Comparison of ENCODE assay signal across 10 cellular contexts in genomic region chr1:241591317-241591716, GRCh38. TPM values are rescaled to one million over a fixed set of nuclear protein-coding genes. Genes with fewer than 3 reads are reported as not detected.
A peak's percentile ranks its signal among the peaks of the same experiment; 100 is the strongest.
DNase-seq lines count a peak whose midpoint lies in the region; ATAC-seq lines count a peak whose summit lies in the region.
"Had no signal": no experiment of that assay in that cellular context is flagged by ENCODE, and none has a peak within 500 bp of the region (broad histone marks: within the 10 kb centered on the region; RNA-seq: fewer than 3 reads in every experiment).

No MANE protein-coding gene starts in this region.

- H4K91ac ChIP-seq in trophoblast cell (ENCODE audit: low read depth, low read length), result no peak overlapping the region

- H4K8ac ChIP-seq in trophoblast cell (ENCODE audit: low read depth, low read length), result no peak overlapping the region

- no peak overlapping the region for H2AK5ac ChIP-seq in trophoblast cell (ENCODE audit: low read length)

- no peak overlapping the region for H3K18ac ChIP-seq in trophoblast cell (ENCODE audit: low read length)

- no peak overlapping the region for H2AFZ ChIP-seq in trophoblast cell (ENCODE audit: insufficient read depth, low read length, poor library complexity)

- no peak overlapping the region for H3K14ac ChIP-seq in trophoblast cell (ENCODE audit: low read length)

- peaks cover 3 to 5% of the 10 kb centered on the region in 2 experiments for H3K4me1 ChIP-seq in trophoblast cell (ENCODE audit: control insufficient read depth in 1 of 2, insufficient read depth in 2 of 2, low read length in 2 of 2)

- H3K4ac ChIP-seq in trophoblast cell (ENCODE audit: low read depth, low read length), result no peak overlapping the region

- H2BK12ac ChIP-seq in trophoblast cell (ENCODE audit: low read length), result no peak overlapping the region

- H3K9me3 ChIP-seq in trophoblast cell (ENCODE audit: insufficient read depth, low read depth, low read length), result no peaks in the 10 kb centered on the region
- H3K9me3 ChIP-seq: esophagus squamous epithelium had no signal

- no peak overlapping the region for H2BK120ac ChIP-seq in trophoblast cell (ENCODE audit: insufficient read depth, low read length, poor library complexity)

- H4K12ac ChIP-seq in trophoblast cell (ENCODE audit: low read depth, low read length), result no peak overlapping the region

- H2BK5ac ChIP-seq in trophoblast cell (ENCODE audit: low read depth, low read length, poor library complexity), result peak overlapping the region; percentile 16

- DNase-seq in EH (ENCODE audit: low read depth), result peak; percentile 86
- peak; percentile 29 for DNase-seq in OCI-M1 (lab: John Stamatoyannopoulos, UW)
- DNase-seq in dedifferentiated amniotic fluid mesenchymal stem cell (ENCODE audit: extremely low spot score), result peak; percentile 72
- peak; percentile 98 to 99 for DNase-seq in trophoblast cell
- DNase-seq in iPS-NIHi11 (ENCODE audit: low spot score), result no peak
- no peak for DNase-seq in NCI-H1105 (lab: John Stamatoyannopoulos, UW)
- DNase-seq: brain microvascular endothelial cell, esophagus squamous epithelium, NCI-H1105 treated with DMSO at 0.1 percent for 48 hours had no signal

- peaks cover 7% of the 10 kb centered on the region for H3K79me1 ChIP-seq in trophoblast cell (ENCODE audit: low read length)

- H3K4me2 ChIP-seq in trophoblast cell (ENCODE audit: low read length), result peak overlapping the region; percentile 4

- no peak for ATAC-seq in HG03175 (IDR thresholded peaks at IDR 0.05; ENCODE audit: unreplicated experiment)

- no peaks in the 10 kb centered on the region for H3K79me2 ChIP-seq in trophoblast cell (ENCODE audit: control insufficient read depth, insufficient read depth, low read length, poor library complexity)

- H3K23ac ChIP-seq in trophoblast cell (ENCODE audit: low read length), result no peak overlapping the region

- no peak overlapping the region for H3K9ac ChIP-seq in trophoblast cell (ENCODE audit: low read length)

- no peaks in the 10 kb centered on the region for H3K27me3 ChIP-seq in trophoblast cell (ENCODE audit: insufficient read depth, low read length)
- H3K27me3 ChIP-seq: brain microvascular endothelial cell, esophagus squamous epithelium had no signal

- no peak overlapping the region for H3K4me3 ChIP-seq in trophoblast cell (ENCODE audit: low read depth, low read length)
- H3K4me3 ChIP-seq: esophagus squamous epithelium had no signal

- H3K36me3 ChIP-seq in trophoblast cell (ENCODE audit: control insufficient read depth in 1 of 2, insufficient read depth in 2 of 2, low read length in 2 of 2), result peaks cover 0 to 5% of the 10 kb centered on the region in 2 experiments
- H3K36me3 ChIP-seq: brain microvascular endothelial cell had no signal

- peak overlapping the region; percentile 81 for H3K27ac ChIP-seq in trophoblast cell (ENCODE audit: low read depth, low read length)
- H3K27ac ChIP-seq: brain microvascular endothelial cell, esophagus squamous epithelium had no signal

RNA-seq across cellular contexts. Expression of gene CHML, which starts 48.9 kb away (rescaled TPM):
- polyA plus RNA-seq in trophoblast cell (2013), result 9.6 and 10.3 TPM in 2 replicates

RNA-seq across cellular contexts. Expression of gene OPN3, which starts 48.9 kb away (rescaled TPM):
- 211 and 231 TPM in 2 replicates for polyA plus RNA-seq in trophoblast cell (2013)

RNA-seq across cellular contexts. Expression of gene KMO, which starts 59.1 kb away (rescaled TPM):
- polyA plus RNA-seq in trophoblast cell (2013), result 1.2 TPM in 2 replicates

Comparison
In these comparisons a context has a peak if more than half of its experiments do, and no peak if none do; other contexts are left out.
1. DNase-seq: peak in EH (single experiment), OCI-M1 (single experiment), dedifferentiated amniotic fluid mesenchymal stem cell (single experiment) and trophoblast cell (2 of 2); none in iPS-NIHi11 (single experiment) and NCI-H1105 (single experiment).